ENCODE assay signal across 8 cellular contexts in the genomic region with DNA sequence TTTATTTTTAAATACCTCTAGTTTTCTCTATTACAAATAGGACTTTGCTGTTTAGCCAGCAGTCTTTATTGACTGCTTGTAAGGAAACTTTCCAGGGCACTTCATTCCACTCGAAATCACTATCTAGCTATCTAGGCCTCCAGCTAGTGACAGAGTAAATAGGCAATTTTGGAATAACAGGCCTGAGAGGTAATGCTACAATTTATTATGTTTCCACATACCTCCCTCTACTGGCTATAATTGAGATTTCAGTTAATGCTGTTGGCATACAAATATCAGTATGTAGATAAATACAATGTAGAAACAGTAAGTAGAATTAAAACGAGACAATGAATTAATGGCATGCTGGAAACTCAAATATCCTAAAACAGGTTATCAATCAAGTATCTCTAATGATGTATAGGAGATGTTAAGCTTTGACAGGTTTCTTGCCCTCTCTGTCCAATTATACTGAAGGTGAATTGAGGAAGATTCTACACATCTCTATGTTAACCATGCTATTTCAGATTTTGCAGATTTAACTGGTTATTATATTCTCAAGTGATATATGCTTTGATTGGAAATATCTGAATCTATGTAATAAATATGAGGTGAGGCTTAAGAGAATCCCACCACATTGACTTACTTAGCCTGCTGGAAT. TPM values are rescaled to one million over a fixed set of nuclear protein-coding genes. Genes with fewer than 3 reads are reported as not detected.
DNase-seq lines count a peak whose midpoint lies in the region; ATAC-seq, FAIRE-seq and TF ChIP-seq lines count a peak whose summit lies in the region.

No MANE protein-coding gene starts in this region.

- CTCF ChIA-PET in Caco-2 (lab: Charles Lee): interaction anchor here (1.7 kb wide), 1 partner anchor 30 kb away, joined by 8 read pairs; the partner anchor contains the start of gene HEATR5A

- no peaks in the 10 kb centered on the region; the same call in 1 of the 2 replicates for H3K36me3 ChIP-seq in Caco-2 (ENCODE audit: control insufficient read depth, insufficient read depth, low read length)

- no peaks in the 10 kb centered on the region for H3K4me1 ChIP-seq in Caco-2

- H3K9me3 Mint-ChIP-seq in Caco-2 (ENCODE audit: unreplicated experiment) (no peaks in the 10 kb centered on the region), brain (no peaks in the 10 kb centered on the region)

- H3K4me3 ChIP-seq in Caco-2 (ENCODE audit: low read depth, low read length): no peak overlapping the region

- TF ChIP-seq CTCF in Caco-2 (IDR thresholded peaks at IDR 0.05; ENCODE audit: insufficient read depth in 1 of 2, low read depth in 1 of 2, low read length in 1 of 2, severe bottlenecking in 1 of 2, unreplicated experiment in 1 of 2): peak; percentile 39 to 47
- peak; percentile 43 to 66 for TF ChIP-seq CTCF in brain (conservative IDR thresholded peaks at IDR 0.05)

- H3K9me3 ChIP-seq in Caco-2: no peaks in the 10 kb centered on the region

- peaks cover 5% of the 10 kb centered on the region for H3K36me3 Mint-ChIP-seq in Caco-2 (ENCODE audit: insufficient read depth, unreplicated experiment)
- peaks cover 51% of the 10 kb centered on the region for H3K36me3 Mint-ChIP-seq in brain

- H3K4me1 Mint-ChIP-seq in Caco-2 (ENCODE audit: low read depth, unreplicated experiment) (no peaks in the 10 kb centered on the region), brain (peaks cover 28% of the 10 kb centered on the region)

- intact Hi-C loops in Caco-2 (cut with micrococcal nuclease; ENCODE audit: unreplicated experiment): loop anchor here (1.0 to 10.0 kb wide), 2 partner anchors 61 to 805 kb away; no protein-coding TSS in a partner anchor

- no TSS peak for BruUV-seq in Caco-2 (replicated peaks; lab: Mats Ljungman, UMichigan)

- POLR2A ChIA-PET in Caco-2 (lab: Charles Lee): interaction anchor here (1.8 kb wide), 1 partner anchor 30 kb away, joined by 12 read pairs; the partner anchor contains the start of gene HEATR5A

- no peak overlapping the region for H3K27ac Mint-ChIP-seq in Caco-2 (ENCODE audit: unreplicated experiment)
- peak overlapping the region in 3 of 5 experiments; percentile 42 to 72 (median 46) for H3K27ac Mint-ChIP-seq in brain

- H3K27me3 Mint-ChIP-seq in Caco-2 (ENCODE audit: insufficient read depth, unreplicated experiment): no peaks in the 10 kb centered on the region
- H3K27me3 Mint-ChIP-seq in brain: no peaks in the 10 kb centered on the region

- H3K27me3 ChIP-seq in Caco-2 (replicated peaks; ENCODE audit: control insufficient read depth, insufficient read depth, low read length): no peaks in the 10 kb centered on the region

- DNase-seq in Caco-2: peak in 1 of 2 experiments; percentile 44
- DNase-seq in NCI-H2081 (lab: John Stamatoyannopoulos, UW): peak; percentile 18 to 61
- DNase-seq in left kidney (ENCODE audit: low read depth, low spot score): peak; percentile 39
- no peak for DNase-seq in RCC 7860 (ENCODE audit: low spot score)

- ATAC-seq in GM19463 (IDR thresholded peaks at IDR 0.05; ENCODE audit: unreplicated experiment) (peak; percentile 47), GM19452 (IDR thresholded peaks at IDR 0.05; ENCODE audit: unreplicated experiment) (no peak), HG03520 (IDR thresholded peaks at IDR 0.05; ENCODE audit: unreplicated experiment) (no peak)

- no peak for FAIRE-seq in RCC 7860 (lab: Jason Lieb, UNC)

- H3K4me3 Mint-ChIP-seq in Caco-2 (ENCODE audit: unreplicated experiment): no peak overlapping the region
- H3K4me3 Mint-ChIP-seq in brain: peak overlapping the region in 1 of 5 experiments; percentile 68

RNA-seq across cellular contexts. Expression of gene DTD2, which starts 7.2 kb away (rescaled TPM):
- 16.5 and 20.0 TPM in 2 replicates for total RNA-seq in Caco-2 (2022)
- polyA plus RNA-seq in brain (ENCODE audit: insufficient read depth, low read depth, low replicate concordance): 7.6 TPM

RNA-seq across cellular contexts. Expression of gene HEATR5A, which starts 29.7 kb away (rescaled TPM):
- 41.9 and 55.6 TPM in 2 replicates for total RNA-seq in Caco-2 (2022)
- polyA plus RNA-seq in brain (ENCODE audit: insufficient read depth, low read depth, low replicate concordance): 6.7 TPM

RNA-seq across cellular contexts. Expression of gene GPR33, which starts 37.7 kb away (rescaled TPM):
- not detected in 2 replicates for total RNA-seq in Caco-2 (2022)
- polyA plus RNA-seq in brain (ENCODE audit: insufficient read depth, low read depth, low replicate concordance): not detected
